Comparison of ENCODE assay signal across 8 cellular contexts in the genomic region with DNA sequence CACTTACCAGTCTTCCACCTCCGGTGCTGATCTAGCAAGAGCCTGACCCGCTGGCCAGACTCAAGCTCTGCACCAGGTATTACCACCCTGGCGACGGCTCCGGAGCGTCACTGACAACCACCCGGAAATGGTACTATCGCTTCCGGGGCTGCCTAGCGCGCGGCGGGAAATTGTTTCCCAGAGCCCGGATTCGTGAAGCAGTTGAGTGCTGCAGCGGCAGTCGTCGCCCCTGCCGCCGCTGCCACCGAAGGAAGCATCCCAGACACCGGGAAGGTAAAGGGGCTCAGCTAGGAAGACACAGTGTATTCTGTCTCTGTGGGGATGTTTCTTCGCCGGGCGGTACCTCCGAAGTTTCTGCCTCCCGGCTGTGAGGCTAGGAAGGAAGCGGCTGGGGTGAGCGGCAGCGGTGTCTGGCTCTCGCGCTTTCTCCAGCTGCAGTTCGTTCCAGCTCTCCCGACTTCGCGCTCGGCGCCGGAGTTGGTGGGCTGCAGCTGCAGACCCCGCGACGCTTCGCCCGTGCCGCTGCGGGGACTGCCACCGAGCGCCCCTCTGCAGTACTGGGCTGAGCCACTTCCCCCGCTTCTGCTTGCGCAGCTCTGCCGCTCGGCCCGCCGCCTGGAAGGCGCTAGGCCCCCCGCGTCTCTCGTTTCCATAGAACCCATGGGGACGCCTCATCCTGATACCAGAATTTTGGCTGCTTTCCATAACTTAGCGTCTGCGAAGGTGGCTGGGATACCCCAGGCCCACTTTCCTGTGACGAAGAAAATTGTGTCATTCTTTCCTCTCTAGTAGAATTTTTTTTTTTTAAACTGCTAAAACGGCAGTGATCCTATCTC. TPM values are rescaled to one million over a fixed set of nuclear protein-coding genes. Genes with fewer than 3 reads are reported as not detected.
DNase-seq lines count a peak whose midpoint lies in the region; ATAC-seq and TF ChIP-seq lines count a peak whose summit lies in the region.

A gene with protein sequence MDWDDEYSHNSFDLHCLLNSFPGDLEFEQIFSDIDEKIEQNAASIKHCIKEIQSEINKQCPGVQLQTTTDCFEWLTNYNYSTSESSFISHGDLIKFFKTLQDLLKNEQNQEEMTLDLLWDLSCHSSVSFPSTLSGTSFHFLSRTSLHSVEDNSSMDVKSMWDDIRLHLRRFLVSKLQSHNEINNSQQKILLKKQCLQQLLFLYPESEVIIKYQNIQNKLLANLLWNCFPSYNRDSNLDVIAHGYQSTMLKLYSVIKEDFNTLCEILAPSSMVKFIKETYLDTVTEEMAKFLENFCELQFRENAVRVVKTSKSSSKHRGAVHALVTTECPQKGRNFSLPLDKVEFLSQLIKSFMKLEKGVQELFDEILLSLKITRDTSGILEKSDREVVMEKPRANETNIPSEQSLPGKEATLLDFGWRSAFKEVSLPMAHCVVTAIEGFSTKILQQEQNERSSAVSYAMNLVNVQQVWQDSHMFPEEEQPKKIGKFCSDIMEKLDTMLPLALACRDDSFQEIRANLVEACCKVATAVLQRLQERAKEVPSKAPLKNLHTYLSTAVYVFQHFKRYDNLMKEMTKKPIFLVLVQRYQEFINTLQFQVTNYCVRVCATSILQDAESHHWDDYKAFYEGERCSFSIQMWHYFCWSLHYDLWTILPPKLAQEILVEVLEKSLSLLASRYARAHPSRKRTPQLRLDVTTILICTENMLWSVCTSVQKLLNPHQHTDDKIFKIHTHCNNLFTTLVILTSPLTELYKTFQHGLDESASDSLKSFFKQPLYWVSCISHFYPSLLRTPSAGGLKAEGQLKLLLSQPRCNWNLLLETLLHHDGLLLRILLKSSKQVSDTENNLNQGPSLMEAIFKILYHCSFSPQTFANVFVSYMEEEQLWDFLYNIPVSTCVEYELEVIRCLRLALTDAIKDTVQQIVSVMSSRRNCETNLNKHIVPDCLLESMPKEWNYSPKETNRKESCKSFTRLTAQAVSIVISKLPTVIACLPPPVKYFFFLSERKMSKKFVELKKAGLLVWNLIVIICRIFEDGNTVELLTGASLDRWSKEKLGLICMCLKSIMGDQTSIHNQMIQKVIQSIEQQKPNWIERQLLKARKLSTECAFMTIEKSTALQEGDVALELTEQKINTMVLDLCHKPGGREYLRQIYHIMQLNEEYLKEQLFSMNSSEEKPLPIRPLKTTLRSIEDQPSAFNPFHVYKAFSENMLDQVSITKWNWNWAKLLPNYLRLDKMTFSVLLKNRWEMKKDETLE (N-terminal part only) (minus strand): TSS at position 112 of the 836 bp plus-strand sequence. CDS start 81,478 bp downstream, outside the sequence.
A gene (plus strand): TSS at position 177 of the 836 bp plus-strand sequence. CDS start 10,142 bp downstream, outside the sequence.

- H3K9ac ChIP-seq in ES-I3 (ENCODE audit: low read depth, low read length) (peak within 1 kb of the TSS; percentile 85), neural progenitor cell (peak within 1 kb of the TSS; percentile 70), stomach smooth muscle (ENCODE audit: low read length in 2 of 2) (peak within 1 kb of the TSS; percentile 69 to 71)

- peaks cover 23% of the 10 kb centered on the region for H3F3A ChIP-seq in neural progenitor cell (ENCODE audit: low read depth)

- peak within 1 kb of the TSS; percentile 85 for H3K27ac Mint-ChIP-seq in neural progenitor cell

- ATAC-seq in foreskin keratinocyte: peak; percentile 97

- peaks cover 12% of the 10 kb centered on the region for H4K20me1 ChIP-seq in neural progenitor cell (ENCODE audit: low read depth)

- peaks cover 35% of the 10 kb centered on the region for H3K4me1 Mint-ChIP-seq in neural progenitor cell

- H3K27me3 ChIP-seq in H7 (ENCODE audit: control insufficient read depth, insufficient read depth, low read length): no peaks in the 10 kb centered on the region
- no peaks in the 10 kb centered on the region for H3K27me3 ChIP-seq in foreskin keratinocyte
- no peaks in the 10 kb centered on the region for H3K27me3 ChIP-seq in neural progenitor cell
- no peaks in the 10 kb centered on the region for H3K27me3 ChIP-seq in stomach smooth muscle (ENCODE audit: control insufficient read depth in 1 of 2, insufficient read depth in 2 of 2, low read length in 2 of 2)

- peak within 1 kb of the TSS; percentile 92 for H2AFZ ChIP-seq in neural progenitor cell (replicated peaks)

- H3K9me3 Mint-ChIP-seq in neural progenitor cell: no peaks in the 10 kb centered on the region

- H3K4me3 Mint-ChIP-seq in neural progenitor cell: peak within 1 kb of the TSS; percentile 96

- H3K36me3 Mint-ChIP-seq in neural progenitor cell: no peaks in the 10 kb centered on the region

- H3K4me3 ChIP-seq in H7 (ENCODE audit: insufficient read depth, low read depth, low read length) (peak within 1 kb of the TSS; percentile 93), neural progenitor cell (peak within 1 kb of the TSS; percentile 54), stomach smooth muscle (ENCODE audit: low read length in 2 of 2) (peak within 1 kb of the TSS; percentile 86 to 88)

- no peak for TF ChIP-seq CTCF in foreskin keratinocyte (conservative IDR thresholded peaks at IDR 0.05)
- TF ChIP-seq CTCF in neural progenitor cell (IDR thresholded peaks at IDR 0.05): no peak

- peaks cover 18% of the 10 kb centered on the region for H3K4me1 ChIP-seq in ES-I3 (ENCODE audit: insufficient read depth, low read length)
- H3K4me1 ChIP-seq in foreskin keratinocyte: peaks cover 7% of the 10 kb centered on the region
- H3K4me1 ChIP-seq in neural progenitor cell: peaks cover 26% of the 10 kb centered on the region
- no peaks in the 10 kb centered on the region for H3K4me1 ChIP-seq in stomach smooth muscle (ENCODE audit: control insufficient read depth, insufficient read depth, low read length)

- peaks cover 2% of the 10 kb centered on the region for H3K27me3 Mint-ChIP-seq in neural progenitor cell (ENCODE audit: insufficient read depth, low read depth)

- DNase-seq in H7 (peak; percentile 78), M059J (ENCODE audit: low read depth) (peak; percentile 92), SHP77 (lab: John Stamatoyannopoulos, UW) (peak; percentile 84 to 93), activated gamma-delta T cell treated with Interleukin-2 at 50 U/mL for 16 hours (peak; percentile 81), foreskin keratinocyte (peak; percentile 81 to 90), neural progenitor cell (ENCODE audit: low spot score) (peak; percentile 94)

- peak within 1 kb of the TSS; percentile 85 for H3K4me2 ChIP-seq in neural progenitor cell

- H3K36me3 ChIP-seq in ES-I3 (ENCODE audit: insufficient read depth, low read length) (no peaks in the 10 kb centered on the region), H7 (replicated peaks; ENCODE audit: control insufficient read depth, insufficient read depth, low read length) (no peaks in the 10 kb centered on the region), neural progenitor cell (no peaks in the 10 kb centered on the region), stomach smooth muscle (ENCODE audit: control insufficient read depth in 2 of 2, insufficient read depth in 2 of 2, low read length in 2 of 2) (no peaks in the 10 kb centered on the region)

- H3K9me3 ChIP-seq in ES-I3 (ENCODE audit: control insufficient read depth, insufficient read depth, low read length): no peaks in the 10 kb centered on the region
- H3K9me3 ChIP-seq in neural progenitor cell (ENCODE audit: low read depth): no peaks in the 10 kb centered on the region
- H3K9me3 ChIP-seq in stomach smooth muscle (ENCODE audit: control insufficient read depth in 2 of 2, low read length in 2 of 2): no peaks in the 10 kb centered on the region

- H3K79me2 ChIP-seq in neural progenitor cell (ENCODE audit: low read depth): peaks cover 80% of the 10 kb centered on the region

- peak within 1 kb of the TSS; percentile 40 for H3K27ac ChIP-seq in foreskin keratinocyte
- H3K27ac ChIP-seq in neural progenitor cell: peak within 1 kb of the TSS; percentile 72
- peak within 1 kb of the TSS; percentile 42 for H3K27ac ChIP-seq in stomach smooth muscle (ENCODE audit: low read length)

RNA-seq across cellular contexts. Expression of the first gene that starts in this region (rescaled TPM):
- total RNA-seq in H7 (2014; rRNA removed; shearing (Covaris generic)): 0.63 and 1.5 TPM in 2 replicates
- 0.32 and 0.49 TPM in 2 replicates for total RNA-seq in M059J (2014; rRNA removed; shearing (Covaris generic))
- total RNA-seq in foreskin keratinocyte (1.1 and 1.2 TPM in 2 replicates), neural progenitor cell (ENCODE audit: low replicate concordance) (3.1 and 3.7 TPM in 2 replicates)
- 0.35 and 0.37 TPM in 2 replicates for polyA plus RNA-seq in foreskin keratinocyte

RNA-seq across cellular contexts. Expression of the second gene that starts in this region (rescaled TPM):
- 20.2 and 22.7 TPM in 2 replicates for total RNA-seq in H7 (2014; rRNA removed; shearing (Covaris generic))
- 13.3 and 15.6 TPM in 2 replicates for total RNA-seq in M059J (2014; rRNA removed; shearing (Covaris generic))
- 8.8 and 10.5 TPM in 2 replicates for total RNA-seq in foreskin keratinocyte
- polyA plus RNA-seq in foreskin keratinocyte: 3.2 and 5.3 TPM in 2 replicates
- total RNA-seq in neural progenitor cell (ENCODE audit: low replicate concordance): 32.1 and 48.1 TPM in 2 replicates

Comparison
In these comparisons a context has a peak if more than half of its experiments do, and no peak if none do; other contexts are left out.
1. Peak in every context shown above with its lines: DNase-seq, ATAC-seq, H3K4me3 ChIP-seq and H3K27ac ChIP-seq.